Comparison of ENCODE assay signal across 1 cellular context in genomic region chr17:996554-997344, GRCh38.
TF ChIP-seq lines count a peak whose summit lies in the region.

TIMM22 (plus strand) TSS chr17:997129; CDS start chr17:997143, 14 bp downstream.

TF ChIP-seq in HEK293, 187 proteins besides CTCF, POLR2A, EP300 and RAD21 (continued from another document and continues in another):
- TF ChIP-seq, protein P1, sequence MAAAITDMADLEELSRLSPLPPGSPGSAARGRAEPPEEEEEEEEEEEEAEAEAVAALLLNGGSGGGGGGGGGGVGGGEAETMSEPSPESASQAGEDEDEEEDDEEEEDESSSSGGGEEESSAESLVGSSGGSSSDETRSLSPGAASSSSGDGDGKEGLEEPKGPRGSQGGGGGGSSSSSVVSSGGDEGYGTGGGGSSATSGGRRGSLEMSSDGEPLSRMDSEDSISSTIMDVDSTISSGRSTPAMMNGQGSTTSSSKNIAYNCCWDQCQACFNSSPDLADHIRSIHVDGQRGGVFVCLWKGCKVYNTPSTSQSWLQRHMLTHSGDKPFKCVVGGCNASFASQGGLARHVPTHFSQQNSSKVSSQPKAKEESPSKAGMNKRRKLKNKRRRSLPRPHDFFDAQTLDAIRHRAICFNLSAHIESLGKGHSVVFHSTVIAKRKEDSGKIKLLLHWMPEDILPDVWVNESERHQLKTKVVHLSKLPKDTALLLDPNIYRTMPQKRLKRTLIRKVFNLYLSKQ (tag by site-specific recombination; IDR thresholded peaks at IDR 0.05; ENCODE audit: borderline replicate concordance) = 0 out of 2 replicates have a peak, but pooled peaks have one; percentile 17
- TF ChIP-seq ZBTB26 (tag by site-specific recombination; optimal IDR thresholded peaks at IDR 0.05) (peak; percentile 97), ZBTB7A (tag by site-specific recombination; IDR thresholded peaks at IDR 0.05; ENCODE audit: low read depth) (peak; percentile 95), ZNF140 (tag by site-specific recombination; IDR thresholded peaks at IDR 0.05) (no peak), ZNF274 (IDR thresholded peaks at IDR 0.05; ENCODE audit: low read length) (no peak), ZNF274 (tag by site-specific recombination; IDR thresholded peaks at IDR 0.05; ENCODE audit: borderline replicate concordance) (no peak), ZNF626 (tag by site-specific recombination; IDR thresholded peaks at IDR 0.05) (no peak), ZNF571 (tag by site-specific recombination; IDR thresholded peaks at IDR 0.05) (no peak), HOXD13 (CRISPR knock-in tag; IDR thresholded peaks at IDR 0.05; ENCODE audit: borderline replicate concordance) (no peak; the same call in 1 of the 2 replicates), ZFP69B (tag by site-specific recombination; IDR thresholded peaks at IDR 0.05) (peak; percentile 54), ATF2 (tag by site-specific recombination; IDR thresholded peaks at IDR 0.05; ENCODE audit: low read depth) (0 out of 2 replicates have a peak, but pooled peaks have one; percentile 21), ZFP3 (tag by site-specific recombination; IDR thresholded peaks at IDR 0.05; ENCODE audit: low read depth) (no peak; the same call in 1 of the 2 replicates), ZNF350 (tag by site-specific recombination; IDR thresholded peaks at IDR 0.05) (no peak), ZNF24 (tag by site-specific recombination; IDR thresholded peaks at IDR 0.05) (peak; percentile 93), ZNF501 (tag by site-specific recombination; IDR thresholded peaks at IDR 0.05) (peak; percentile 92), SP2 (tag by site-specific recombination; IDR thresholded peaks at IDR 0.05) (peak; percentile 49), EGR2 (tag by site-specific recombination; IDR thresholded peaks at IDR 0.05; ENCODE audit: low read depth) (peak; percentile 86), ZNF785 (tag by site-specific recombination; IDR thresholded peaks at IDR 0.05) (peak; percentile 92), SCRT2 (tag by site-specific recombination; IDR thresholded peaks at IDR 0.05) (no peak), ZNF2 (tag by site-specific recombination; IDR thresholded peaks at IDR 0.05) (peak; percentile 88), ZNF223 (tag by site-specific recombination; IDR thresholded peaks at IDR 0.05) (no peak), TCF7L2 (IDR thresholded peaks at IDR 0.05; ENCODE audit: borderline replicate concordance, low read depth, low read length) (peak; percentile 70; the same call in 1 of the 2 replicates), SETDB1 (IDR thresholded peaks at IDR 0.05; ENCODE audit: insufficient read length, low read length) (no peak), ZNF16 (tag by site-specific recombination; IDR thresholded peaks at IDR 0.05; ENCODE audit: low read depth) (no peak), ZNF514 (tag by site-specific recombination; IDR thresholded peaks at IDR 0.05) (no peak), ZNF670 (tag by site-specific recombination; IDR thresholded peaks at IDR 0.05; ENCODE audit: low read depth) (no peak), ZNF585B (tag by site-specific recombination; IDR thresholded peaks at IDR 0.05) (no peak; the same call in 1 of the 2 replicates), ZNF391 (tag by site-specific recombination; IDR thresholded peaks at IDR 0.05; ENCODE audit: borderline replicate concordance, low read depth) (peak; percentile 98), ZNF114 (tag by site-specific recombination; IDR thresholded peaks at IDR 0.05) (no peak), HOXA7 (CRISPR knock-in tag; IDR thresholded peaks at IDR 0.05; ENCODE audit: borderline replicate concordance) (no peak), OSR2 (tag by site-specific recombination; IDR thresholded peaks at IDR 0.05) (peak; percentile 7; the same call in 1 of the 2 replicates), ZSCAN16 (tag by site-specific recombination; IDR thresholded peaks at IDR 0.05) (no peak), ZFP37 (tag by site-specific recombination; IDR thresholded peaks at IDR 0.05) (peak; percentile 65; the same call in 1 of the 2 replicates), WT1 (tag by site-specific recombination; IDR thresholded peaks at IDR 0.05) (peak; percentile 31; the same call in 1 of the 2 replicates), ZFP41 (tag by site-specific recombination; IDR thresholded peaks at IDR 0.05; ENCODE audit: borderline replicate concordance) (no peak), ZNF701 (tag by site-specific recombination; IDR thresholded peaks at IDR 0.05) (no peak), ZNF530 (tag by site-specific recombination; IDR thresholded peaks at IDR 0.05; ENCODE audit: low read depth) (no peak), KLF10 (tag by site-specific recombination; IDR thresholded peaks at IDR 0.05) (peak; percentile 78; the same call in 1 of the 2 replicates), ZNF132 (tag by site-specific recombination; IDR thresholded peaks at IDR 0.05; ENCODE audit: borderline replicate concordance) (no peak), TRIM28 (IDR thresholded peaks at IDR 0.05; ENCODE audit: borderline replicate concordance, low read length) (peak; percentile 92), YY1 (tag by site-specific recombination; IDR thresholded peaks at IDR 0.05) (peak; percentile 99), ZNF239 (tag by site-specific recombination; IDR thresholded peaks at IDR 0.05) (no peak), ZSCAN23 (tag by site-specific recombination; IDR thresholded peaks at IDR 0.05) (peak; percentile 91), ZNF174 (tag by site-specific recombination; IDR thresholded peaks at IDR 0.05) (no peak), ZNF169 (tag by site-specific recombination; IDR thresholded peaks at IDR 0.05) (peak; percentile 68; the same call in 1 of the 2 replicates), ZSCAN18 (tag by site-specific recombination; IDR thresholded peaks at IDR 0.05) (peak; percentile 89), ZNF48 (tag by site-specific recombination; IDR thresholded peaks at IDR 0.05) (no peak), GLIS2 (tag by site-specific recombination; IDR thresholded peaks at IDR 0.05) (peak; percentile 71), ZIC2 (tag by site-specific recombination; IDR thresholded peaks at IDR 0.05) (peak; percentile 70), ZNF133 (tag by site-specific recombination; IDR thresholded peaks at IDR 0.05) (0 out of 2 replicates have a peak, but pooled peaks have one; percentile 13), ZNF837 (tag by site-specific recombination; IDR thresholded peaks at IDR 0.05) (no peak), ZNF776 (tag by site-specific recombination; IDR thresholded peaks at IDR 0.05; ENCODE audit: borderline replicate concordance) (no peak), SP3 (tag by site-specific recombination; IDR thresholded peaks at IDR 0.05) (peak; percentile 86), ZBTB49 (tag by site-specific recombination; IDR thresholded peaks at IDR 0.05; ENCODE audit: low read depth) (no peak), ZNF645 (tag by site-specific recombination; IDR thresholded peaks at IDR 0.05) (peak; percentile 50; the same call in 1 of the 2 replicates), PRDM6 (tag by site-specific recombination; IDR thresholded peaks at IDR 0.05) (no peak), SALL2 (tag by site-specific recombination; IDR thresholded peaks at IDR 0.05; ENCODE audit: borderline replicate concordance) (peak; percentile 92; the same call in 1 of the 2 replicates), SP7 (tag by site-specific recombination; IDR thresholded peaks at IDR 0.05) (peak; percentile 90), INSM2 (tag by site-specific recombination; IDR thresholded peaks at IDR 0.05) (peak; percentile 87), PRDM1 (tag by site-specific recombination; IDR thresholded peaks at IDR 0.05) (peak; percentile 79), ZBTB21 (tag by site-specific recombination; IDR thresholded peaks at IDR 0.05) (peak; percentile 55; the same call in 1 of the 2 replicates), ZNF658 (tag by site-specific recombination; IDR thresholded peaks at IDR 0.05) (no peak)
- TF ChIP-seq, protein P2, sequence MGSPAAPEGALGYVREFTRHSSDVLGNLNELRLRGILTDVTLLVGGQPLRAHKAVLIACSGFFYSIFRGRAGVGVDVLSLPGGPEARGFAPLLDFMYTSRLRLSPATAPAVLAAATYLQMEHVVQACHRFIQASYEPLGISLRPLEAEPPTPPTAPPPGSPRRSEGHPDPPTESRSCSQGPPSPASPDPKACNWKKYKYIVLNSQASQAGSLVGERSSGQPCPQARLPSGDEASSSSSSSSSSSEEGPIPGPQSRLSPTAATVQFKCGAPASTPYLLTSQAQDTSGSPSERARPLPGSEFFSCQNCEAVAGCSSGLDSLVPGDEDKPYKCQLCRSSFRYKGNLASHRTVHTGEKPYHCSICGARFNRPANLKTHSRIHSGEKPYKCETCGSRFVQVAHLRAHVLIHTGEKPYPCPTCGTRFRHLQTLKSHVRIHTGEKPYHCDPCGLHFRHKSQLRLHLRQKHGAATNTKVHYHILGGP (tag by site-specific recombination; IDR thresholded peaks at IDR 0.05) = peak; percentile 24; the same call in 1 of the 2 replicates
